In genomic region chr5:127031147-127031862, GRCh38 we compare ENCODE assay signal across 1 cellular context.
TF ChIP-seq lines count a peak whose summit lies in the region.

No MANE protein-coding gene starts in this region.

TF ChIP-seq in K562, 482 proteins besides CTCF, POLR2A, EP300 and RAD21 (continued from another document):
- TF ChIP-seq, protein P1, sequence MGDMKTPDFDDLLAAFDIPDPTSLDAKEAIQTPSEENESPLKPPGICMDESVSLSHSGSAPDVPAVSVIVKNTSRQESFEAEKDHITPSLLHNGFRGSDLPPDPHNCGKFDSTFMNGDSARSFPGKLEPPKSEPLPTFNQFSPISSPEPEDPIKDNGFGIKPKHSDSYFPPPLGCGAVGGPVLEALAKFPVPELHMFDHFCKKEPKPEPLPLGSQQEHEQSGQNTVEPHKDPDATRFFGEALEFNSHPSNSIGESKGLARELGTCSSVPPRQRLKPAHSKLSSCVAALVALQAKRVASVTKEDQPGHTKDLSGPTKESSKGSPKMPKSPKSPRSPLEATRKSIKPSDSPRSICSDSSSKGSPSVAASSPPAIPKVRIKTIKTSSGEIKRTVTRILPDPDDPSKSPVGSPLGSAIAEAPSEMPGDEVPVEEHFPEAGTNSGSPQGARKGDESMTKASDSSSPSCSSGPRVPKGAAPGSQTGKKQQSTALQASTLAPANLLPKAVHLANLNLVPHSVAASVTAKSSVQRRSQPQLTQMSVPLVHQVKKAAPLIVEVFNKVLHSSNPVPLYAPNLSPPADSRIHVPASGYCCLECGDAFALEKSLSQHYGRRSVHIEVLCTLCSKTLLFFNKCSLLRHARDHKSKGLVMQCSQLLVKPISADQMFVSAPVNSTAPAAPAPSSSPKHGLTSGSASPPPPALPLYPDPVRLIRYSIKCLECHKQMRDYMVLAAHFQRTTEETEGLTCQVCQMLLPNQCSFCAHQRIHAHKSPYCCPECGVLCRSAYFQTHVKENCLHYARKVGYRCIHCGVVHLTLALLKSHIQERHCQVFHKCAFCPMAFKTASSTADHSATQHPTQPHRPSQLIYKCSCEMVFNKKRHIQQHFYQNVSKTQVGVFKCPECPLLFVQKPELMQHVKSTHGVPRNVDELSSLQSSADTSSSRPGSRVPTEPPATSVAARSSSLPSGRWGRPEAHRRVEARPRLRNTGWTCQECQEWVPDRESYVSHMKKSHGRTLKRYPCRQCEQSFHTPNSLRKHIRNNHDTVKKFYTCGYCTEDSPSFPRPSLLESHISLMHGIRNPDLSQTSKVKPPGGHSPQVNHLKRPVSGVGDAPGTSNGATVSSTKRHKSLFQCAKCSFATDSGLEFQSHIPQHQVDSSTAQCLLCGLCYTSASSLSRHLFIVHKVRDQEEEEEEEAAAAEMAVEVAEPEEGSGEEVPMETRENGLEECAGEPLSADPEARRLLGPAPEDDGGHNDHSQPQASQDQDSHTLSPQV (IDR thresholded peaks at IDR 0.05), result 0 out of 2 replicates have a peak, but pooled peaks have one; percentile 26
- TF ChIP-seq HDAC3 (IDR thresholded peaks at IDR 0.05; ENCODE audit: borderline replicate concordance, partially characterized antibody) (no peak), HSF4 (CRISPR knock-in tag; IDR thresholded peaks at IDR 0.05; ENCODE audit: borderline replicate concordance) (no peak), BCOR (IDR thresholded peaks at IDR 0.05) (no peak), MLX (CRISPR knock-in tag; conservative IDR thresholded peaks at IDR 0.05) (no peak), ILK (tag; IDR thresholded peaks at IDR 0.05; ENCODE audit: borderline replicate concordance, low read depth) (no peak), PHF21A (IDR thresholded peaks at IDR 0.05; ENCODE audit: borderline replicate concordance, low read depth) (no peak), GABPB1 (CRISPR knock-in tag; IDR thresholded peaks at IDR 0.05) (no peak), TEAD1 (CRISPR knock-in tag; IDR thresholded peaks at IDR 0.05) (peak; percentile 3 to 75; a peak in 1 of 4 replicates), U2AF1 (optimal IDR thresholded peaks at IDR 0.05; ENCODE audit: low read depth, low read length) (no peak), PCBP1 (IDR thresholded peaks at IDR 0.05; ENCODE audit: low read depth, low read length, poor library complexity, severe bottlenecking) (no peak), NUFIP1 (IDR thresholded peaks at IDR 0.05; ENCODE audit: partially characterized antibody) (no peak), ZNF436 (CRISPR knock-in tag; IDR thresholded peaks at IDR 0.05) (no peak), MTF1 (CRISPR knock-in tag; IDR thresholded peaks at IDR 0.05; ENCODE audit: borderline replicate concordance) (no peak), CREB5 (CRISPR knock-in tag; IDR thresholded peaks at IDR 0.05) (no peak), GTF2E2 (tag; IDR thresholded peaks at IDR 0.05) (peak; percentile 14; the same call in 1 of the 2 replicates), CGGBP1 (CRISPR knock-in tag; IDR thresholded peaks at IDR 0.05) (no peak), FOXJ2 (tag; IDR thresholded peaks at IDR 0.05) (no peak), TCFL5 (CRISPR knock-in tag; conservative IDR thresholded peaks at IDR 0.05) (no peak), ZFPM2 (CRISPR knock-in tag; IDR thresholded peaks at IDR 0.05) (no peak), CAMTA2 (CRISPR knock-in tag; conservative IDR thresholded peaks at IDR 0.05) (no peak), AFF4 (CRISPR knock-in tag; IDR thresholded peaks at IDR 0.05) (no peak), HMG20A (CRISPR knock-in tag; conservative IDR thresholded peaks at IDR 0.05) (no peak)
- TF ChIP-seq, protein P2, sequence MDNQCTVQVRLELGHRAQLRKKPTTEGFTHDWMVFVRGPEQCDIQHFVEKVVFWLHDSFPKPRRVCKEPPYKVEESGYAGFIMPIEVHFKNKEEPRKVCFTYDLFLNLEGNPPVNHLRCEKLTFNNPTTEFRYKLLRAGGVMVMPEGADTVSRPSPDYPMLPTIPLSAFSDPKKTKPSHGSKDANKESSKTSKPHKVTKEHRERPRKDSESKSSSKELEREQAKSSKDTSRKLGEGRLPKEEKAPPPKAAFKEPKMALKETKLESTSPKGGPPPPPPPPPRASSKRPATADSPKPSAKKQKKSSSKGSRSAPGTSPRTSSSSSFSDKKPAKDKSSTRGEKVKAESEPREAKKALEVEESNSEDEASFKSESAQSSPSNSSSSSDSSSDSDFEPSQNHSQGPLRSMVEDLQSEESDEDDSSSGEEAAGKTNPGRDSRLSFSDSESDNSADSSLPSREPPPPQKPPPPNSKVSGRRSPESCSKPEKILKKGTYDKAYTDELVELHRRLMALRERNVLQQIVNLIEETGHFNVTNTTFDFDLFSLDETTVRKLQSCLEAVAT (IDR thresholded peaks at IDR 0.05), result no peak
- TF ChIP-seq, protein P3, sequence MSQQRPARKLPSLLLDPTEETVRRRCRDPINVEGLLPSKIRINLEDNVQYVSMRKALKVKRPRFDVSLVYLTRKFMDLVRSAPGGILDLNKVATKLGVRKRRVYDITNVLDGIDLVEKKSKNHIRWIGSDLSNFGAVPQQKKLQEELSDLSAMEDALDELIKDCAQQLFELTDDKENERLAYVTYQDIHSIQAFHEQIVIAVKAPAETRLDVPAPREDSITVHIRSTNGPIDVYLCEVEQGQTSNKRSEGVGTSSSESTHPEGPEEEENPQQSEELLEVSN (IDR thresholded peaks at IDR 0.05; ENCODE audit: borderline replicate concordance in 1 of 2, extremely low read depth in 1 of 2, insufficient read depth in 1 of 2, insufficient read length in 1 of 2, low read depth in 1 of 2, low read length in 1 of 2, poor library complexity in 1 of 2, severe bottlenecking in 1 of 2), result peak in 1 of 2 experiments; percentile 60
- TF ChIP-seq, protein P4, sequence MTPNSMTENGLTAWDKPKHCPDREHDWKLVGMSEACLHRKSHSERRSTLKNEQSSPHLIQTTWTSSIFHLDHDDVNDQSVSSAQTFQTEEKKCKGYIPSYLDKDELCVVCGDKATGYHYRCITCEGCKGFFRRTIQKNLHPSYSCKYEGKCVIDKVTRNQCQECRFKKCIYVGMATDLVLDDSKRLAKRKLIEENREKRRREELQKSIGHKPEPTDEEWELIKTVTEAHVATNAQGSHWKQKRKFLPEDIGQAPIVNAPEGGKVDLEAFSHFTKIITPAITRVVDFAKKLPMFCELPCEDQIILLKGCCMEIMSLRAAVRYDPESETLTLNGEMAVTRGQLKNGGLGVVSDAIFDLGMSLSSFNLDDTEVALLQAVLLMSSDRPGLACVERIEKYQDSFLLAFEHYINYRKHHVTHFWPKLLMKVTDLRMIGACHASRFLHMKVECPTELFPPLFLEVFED (CRISPR knock-in tag; conservative IDR thresholded peaks at IDR 0.05), result no peak
- TF ChIP-seq, protein P5, sequence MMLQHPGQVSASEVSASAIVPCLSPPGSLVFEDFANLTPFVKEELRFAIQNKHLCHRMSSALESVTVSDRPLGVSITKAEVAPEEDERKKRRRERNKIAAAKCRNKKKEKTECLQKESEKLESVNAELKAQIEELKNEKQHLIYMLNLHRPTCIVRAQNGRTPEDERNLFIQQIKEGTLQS (IDR thresholded peaks at IDR 0.05), result no peak
- TF ChIP-seq, protein P5 (CRISPR knock-in tag; conservative IDR thresholded peaks at IDR 0.05), result 0 out of 2 replicates have a peak, but pooled peaks have one; percentile 9
- TF ChIP-seq, protein P6, sequence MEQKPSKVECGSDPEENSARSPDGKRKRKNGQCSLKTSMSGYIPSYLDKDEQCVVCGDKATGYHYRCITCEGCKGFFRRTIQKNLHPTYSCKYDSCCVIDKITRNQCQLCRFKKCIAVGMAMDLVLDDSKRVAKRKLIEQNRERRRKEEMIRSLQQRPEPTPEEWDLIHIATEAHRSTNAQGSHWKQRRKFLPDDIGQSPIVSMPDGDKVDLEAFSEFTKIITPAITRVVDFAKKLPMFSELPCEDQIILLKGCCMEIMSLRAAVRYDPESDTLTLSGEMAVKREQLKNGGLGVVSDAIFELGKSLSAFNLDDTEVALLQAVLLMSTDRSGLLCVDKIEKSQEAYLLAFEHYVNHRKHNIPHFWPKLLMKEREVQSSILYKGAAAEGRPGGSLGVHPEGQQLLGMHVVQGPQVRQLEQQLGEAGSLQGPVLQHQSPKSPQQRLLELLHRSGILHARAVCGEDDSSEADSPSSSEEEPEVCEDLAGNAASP (IDR thresholded peaks at IDR 0.05), result no peak
- TF ChIP-seq, protein P7, sequence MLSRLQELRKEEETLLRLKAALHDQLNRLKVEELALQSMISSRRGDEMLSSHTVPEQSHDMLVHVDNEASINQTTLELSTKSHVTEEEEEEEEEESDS (CRISPR knock-in tag; IDR thresholded peaks at IDR 0.05), result no peak
